Comparison of ENCODE assay signal across 1 cellular context in the genomic region with DNA sequence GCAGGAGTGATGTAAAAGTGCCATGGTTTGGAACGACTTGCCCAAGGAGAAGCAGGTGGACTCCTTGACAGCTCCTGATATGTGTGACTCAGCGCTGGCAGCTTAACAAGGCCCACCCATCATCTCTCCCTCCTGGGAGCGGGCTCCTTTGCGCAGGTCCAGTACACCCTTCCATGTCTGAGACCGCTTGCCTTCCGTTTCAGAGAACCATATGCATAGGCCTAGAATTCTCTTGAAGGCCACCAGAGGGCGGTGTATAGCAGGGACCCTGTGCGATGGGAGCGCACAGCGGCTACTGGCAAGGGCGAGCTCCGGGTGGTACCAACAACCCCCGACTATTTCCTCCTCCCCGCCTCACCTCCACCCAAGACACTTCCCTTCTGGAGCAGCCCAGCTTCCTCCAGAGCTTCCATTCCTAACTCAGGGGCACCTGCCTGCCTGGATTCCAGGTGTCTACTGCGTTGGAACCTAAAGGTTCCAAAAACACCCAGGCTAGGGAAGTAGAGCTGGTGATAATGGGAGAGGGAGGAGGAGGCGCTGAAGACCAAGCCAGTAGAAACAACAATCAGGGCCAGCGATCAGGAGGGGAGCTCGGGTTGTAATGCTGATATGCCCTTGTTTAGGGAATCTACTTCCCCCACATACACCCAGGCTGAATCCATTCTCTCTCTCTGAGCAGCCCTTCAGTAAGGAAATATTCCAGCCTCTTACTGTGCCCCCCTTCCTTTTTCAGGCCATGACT.
TF ChIP-seq lines count a peak whose summit lies in the region.

No MANE protein-coding gene starts in this region.

TF ChIP-seq in K562, 482 proteins besides CTCF, POLR2A, EP300 and RAD21 (continued from another document and continues in another):
- TF ChIP-seq, protein P1, sequence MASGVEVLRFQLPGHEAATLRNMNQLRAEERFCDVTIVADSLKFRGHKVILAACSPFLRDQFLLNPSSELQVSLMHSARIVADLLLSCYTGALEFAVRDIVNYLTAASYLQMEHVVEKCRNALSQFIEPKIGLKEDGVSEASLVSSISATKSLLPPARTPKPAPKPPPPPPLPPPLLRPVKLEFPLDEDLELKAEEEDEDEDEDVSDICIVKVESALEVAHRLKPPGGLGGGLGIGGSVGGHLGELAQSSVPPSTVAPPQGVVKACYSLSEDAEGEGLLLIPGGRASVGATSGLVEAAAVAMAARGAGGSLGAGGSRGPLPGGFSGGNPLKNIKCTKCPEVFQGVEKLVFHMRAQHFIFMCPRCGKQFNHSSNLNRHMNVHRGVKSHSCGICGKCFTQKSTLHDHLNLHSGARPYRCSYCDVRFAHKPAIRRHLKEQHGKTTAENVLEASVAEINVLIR (CRISPR knock-in tag; IDR thresholded peaks at IDR 0.05) = no peak
- TF ChIP-seq NRF1 (conservative IDR thresholded peaks at IDR 0.05 in 1 of 2, IDR thresholded peaks at IDR 0.05 in 1 of 2) (peak; percentile 90 to 92), PRMT5 (CRISPR knock-in tag; IDR thresholded peaks at IDR 0.05) (no peak), ZNF263 (CRISPR knock-in tag; IDR thresholded peaks at IDR 0.05; ENCODE audit: borderline replicate concordance) (peak; percentile 31; the same call in 1 of the 2 replicates), ZNF551 (CRISPR knock-in tag; IDR thresholded peaks at IDR 0.05) (no peak), EGR1 (conservative IDR thresholded peaks at IDR 0.05) (no peak), ZC3H11A (IDR thresholded peaks at IDR 0.05; ENCODE audit: low read depth, low read length) (no peak), KAT2B (IDR thresholded peaks at IDR 0.05; ENCODE audit: low read depth, low read length) (no peak), CBFB (CRISPR knock-in tag; IDR thresholded peaks at IDR 0.05) (0 out of 2 replicates have a peak, but pooled peaks have one; percentile 29), GTF2E2 (tag; IDR thresholded peaks at IDR 0.05) (no peak), CBX3 (IDR thresholded peaks at IDR 0.05; ENCODE audit: borderline replicate concordance in 1 of 2, low read length in 2 of 2) (0 out of 3 replicates have a peak, but pooled peaks of 1 of the 2 experiments have one; percentile 44), ZNF436 (CRISPR knock-in tag; IDR thresholded peaks at IDR 0.05) (no peak), KDM2B (CRISPR knock-in tag; IDR thresholded peaks at IDR 0.05) (peak; percentile 44; the same call in 1 of the 2 replicates), ZNF830 (CRISPR knock-in tag; IDR thresholded peaks at IDR 0.05) (no peak), HDGF (IDR thresholded peaks at IDR 0.05) (no peak), TARDBP (IDR thresholded peaks at IDR 0.05) (no peak; the same call in 1 of the 2 replicates), CHCHD3 (CRISPR knock-in tag; IDR thresholded peaks at IDR 0.05) (no peak), IRF2 (CRISPR knock-in tag; IDR thresholded peaks at IDR 0.05) (no peak)
- TF ChIP-seq, protein P2, sequence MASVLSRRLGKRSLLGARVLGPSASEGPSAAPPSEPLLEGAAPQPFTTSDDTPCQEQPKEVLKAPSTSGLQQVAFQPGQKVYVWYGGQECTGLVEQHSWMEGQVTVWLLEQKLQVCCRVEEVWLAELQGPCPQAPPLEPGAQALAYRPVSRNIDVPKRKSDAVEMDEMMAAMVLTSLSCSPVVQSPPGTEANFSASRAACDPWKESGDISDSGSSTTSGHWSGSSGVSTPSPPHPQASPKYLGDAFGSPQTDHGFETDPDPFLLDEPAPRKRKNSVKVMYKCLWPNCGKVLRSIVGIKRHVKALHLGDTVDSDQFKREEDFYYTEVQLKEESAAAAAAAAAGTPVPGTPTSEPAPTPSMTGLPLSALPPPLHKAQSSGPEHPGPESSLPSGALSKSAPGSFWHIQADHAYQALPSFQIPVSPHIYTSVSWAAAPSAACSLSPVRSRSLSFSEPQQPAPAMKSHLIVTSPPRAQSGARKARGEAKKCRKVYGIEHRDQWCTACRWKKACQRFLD (CRISPR knock-in tag; IDR thresholded peaks at IDR 0.05) = peak; percentile 85
- TF ChIP-seq, protein P3, sequence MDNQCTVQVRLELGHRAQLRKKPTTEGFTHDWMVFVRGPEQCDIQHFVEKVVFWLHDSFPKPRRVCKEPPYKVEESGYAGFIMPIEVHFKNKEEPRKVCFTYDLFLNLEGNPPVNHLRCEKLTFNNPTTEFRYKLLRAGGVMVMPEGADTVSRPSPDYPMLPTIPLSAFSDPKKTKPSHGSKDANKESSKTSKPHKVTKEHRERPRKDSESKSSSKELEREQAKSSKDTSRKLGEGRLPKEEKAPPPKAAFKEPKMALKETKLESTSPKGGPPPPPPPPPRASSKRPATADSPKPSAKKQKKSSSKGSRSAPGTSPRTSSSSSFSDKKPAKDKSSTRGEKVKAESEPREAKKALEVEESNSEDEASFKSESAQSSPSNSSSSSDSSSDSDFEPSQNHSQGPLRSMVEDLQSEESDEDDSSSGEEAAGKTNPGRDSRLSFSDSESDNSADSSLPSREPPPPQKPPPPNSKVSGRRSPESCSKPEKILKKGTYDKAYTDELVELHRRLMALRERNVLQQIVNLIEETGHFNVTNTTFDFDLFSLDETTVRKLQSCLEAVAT (IDR thresholded peaks at IDR 0.05) = 0 out of 4 replicates have a peak, but pooled peaks of 1 of the 2 experiments have one; percentile 39
- TF ChIP-seq, protein P4, sequence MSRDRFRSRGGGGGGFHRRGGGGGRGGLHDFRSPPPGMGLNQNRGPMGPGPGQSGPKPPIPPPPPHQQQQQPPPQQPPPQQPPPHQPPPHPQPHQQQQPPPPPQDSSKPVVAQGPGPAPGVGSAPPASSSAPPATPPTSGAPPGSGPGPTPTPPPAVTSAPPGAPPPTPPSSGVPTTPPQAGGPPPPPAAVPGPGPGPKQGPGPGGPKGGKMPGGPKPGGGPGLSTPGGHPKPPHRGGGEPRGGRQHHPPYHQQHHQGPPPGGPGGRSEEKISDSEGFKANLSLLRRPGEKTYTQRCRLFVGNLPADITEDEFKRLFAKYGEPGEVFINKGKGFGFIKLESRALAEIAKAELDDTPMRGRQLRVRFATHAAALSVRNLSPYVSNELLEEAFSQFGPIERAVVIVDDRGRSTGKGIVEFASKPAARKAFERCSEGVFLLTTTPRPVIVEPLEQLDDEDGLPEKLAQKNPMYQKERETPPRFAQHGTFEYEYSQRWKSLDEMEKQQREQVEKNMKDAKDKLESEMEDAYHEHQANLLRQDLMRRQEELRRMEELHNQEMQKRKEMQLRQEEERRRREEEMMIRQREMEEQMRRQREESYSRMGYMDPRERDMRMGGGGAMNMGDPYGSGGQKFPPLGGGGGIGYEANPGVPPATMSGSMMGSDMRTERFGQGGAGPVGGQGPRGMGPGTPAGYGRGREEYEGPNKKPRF (IDR thresholded peaks at IDR 0.05; ENCODE audit: low read depth, low read length) = no peak
- TF ChIP-seq, protein P5, sequence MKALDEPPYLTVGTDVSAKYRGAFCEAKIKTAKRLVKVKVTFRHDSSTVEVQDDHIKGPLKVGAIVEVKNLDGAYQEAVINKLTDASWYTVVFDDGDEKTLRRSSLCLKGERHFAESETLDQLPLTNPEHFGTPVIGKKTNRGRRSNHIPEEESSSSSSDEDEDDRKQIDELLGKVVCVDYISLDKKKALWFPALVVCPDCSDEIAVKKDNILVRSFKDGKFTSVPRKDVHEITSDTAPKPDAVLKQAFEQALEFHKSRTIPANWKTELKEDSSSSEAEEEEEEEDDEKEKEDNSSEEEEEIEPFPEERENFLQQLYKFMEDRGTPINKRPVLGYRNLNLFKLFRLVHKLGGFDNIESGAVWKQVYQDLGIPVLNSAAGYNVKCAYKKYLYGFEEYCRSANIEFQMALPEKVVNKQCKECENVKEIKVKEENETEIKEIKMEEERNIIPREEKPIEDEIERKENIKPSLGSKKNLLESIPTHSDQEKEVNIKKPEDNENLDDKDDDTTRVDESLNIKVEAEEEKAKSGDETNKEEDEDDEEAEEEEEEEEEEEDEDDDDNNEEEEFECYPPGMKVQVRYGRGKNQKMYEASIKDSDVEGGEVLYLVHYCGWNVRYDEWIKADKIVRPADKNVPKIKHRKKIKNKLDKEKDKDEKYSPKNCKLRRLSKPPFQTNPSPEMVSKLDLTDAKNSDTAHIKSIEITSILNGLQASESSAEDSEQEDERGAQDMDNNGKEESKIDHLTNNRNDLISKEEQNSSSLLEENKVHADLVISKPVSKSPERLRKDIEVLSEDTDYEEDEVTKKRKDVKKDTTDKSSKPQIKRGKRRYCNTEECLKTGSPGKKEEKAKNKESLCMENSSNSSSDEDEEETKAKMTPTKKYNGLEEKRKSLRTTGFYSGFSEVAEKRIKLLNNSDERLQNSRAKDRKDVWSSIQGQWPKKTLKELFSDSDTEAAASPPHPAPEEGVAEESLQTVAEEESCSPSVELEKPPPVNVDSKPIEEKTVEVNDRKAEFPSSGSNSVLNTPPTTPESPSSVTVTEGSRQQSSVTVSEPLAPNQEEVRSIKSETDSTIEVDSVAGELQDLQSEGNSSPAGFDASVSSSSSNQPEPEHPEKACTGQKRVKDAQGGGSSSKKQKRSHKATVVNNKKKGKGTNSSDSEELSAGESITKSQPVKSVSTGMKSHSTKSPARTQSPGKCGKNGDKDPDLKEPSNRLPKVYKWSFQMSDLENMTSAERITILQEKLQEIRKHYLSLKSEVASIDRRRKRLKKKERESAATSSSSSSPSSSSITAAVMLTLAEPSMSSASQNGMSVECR (CRISPR knock-in tag; IDR thresholded peaks at IDR 0.05) = no peak
- TF ChIP-seq, protein P6, sequence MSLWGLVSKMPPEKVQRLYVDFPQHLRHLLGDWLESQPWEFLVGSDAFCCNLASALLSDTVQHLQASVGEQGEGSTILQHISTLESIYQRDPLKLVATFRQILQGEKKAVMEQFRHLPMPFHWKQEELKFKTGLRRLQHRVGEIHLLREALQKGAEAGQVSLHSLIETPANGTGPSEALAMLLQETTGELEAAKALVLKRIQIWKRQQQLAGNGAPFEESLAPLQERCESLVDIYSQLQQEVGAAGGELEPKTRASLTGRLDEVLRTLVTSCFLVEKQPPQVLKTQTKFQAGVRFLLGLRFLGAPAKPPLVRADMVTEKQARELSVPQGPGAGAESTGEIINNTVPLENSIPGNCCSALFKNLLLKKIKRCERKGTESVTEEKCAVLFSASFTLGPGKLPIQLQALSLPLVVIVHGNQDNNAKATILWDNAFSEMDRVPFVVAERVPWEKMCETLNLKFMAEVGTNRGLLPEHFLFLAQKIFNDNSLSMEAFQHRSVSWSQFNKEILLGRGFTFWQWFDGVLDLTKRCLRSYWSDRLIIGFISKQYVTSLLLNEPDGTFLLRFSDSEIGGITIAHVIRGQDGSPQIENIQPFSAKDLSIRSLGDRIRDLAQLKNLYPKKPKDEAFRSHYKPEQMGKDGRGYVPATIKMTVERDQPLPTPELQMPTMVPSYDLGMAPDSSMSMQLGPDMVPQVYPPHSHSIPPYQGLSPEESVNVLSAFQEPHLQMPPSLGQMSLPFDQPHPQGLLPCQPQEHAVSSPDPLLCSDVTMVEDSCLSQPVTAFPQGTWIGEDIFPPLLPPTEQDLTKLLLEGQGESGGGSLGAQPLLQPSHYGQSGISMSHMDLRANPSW (CRISPR knock-in tag; IDR thresholded peaks at IDR 0.05) = no peak
- TF ChIP-seq, protein P7, sequence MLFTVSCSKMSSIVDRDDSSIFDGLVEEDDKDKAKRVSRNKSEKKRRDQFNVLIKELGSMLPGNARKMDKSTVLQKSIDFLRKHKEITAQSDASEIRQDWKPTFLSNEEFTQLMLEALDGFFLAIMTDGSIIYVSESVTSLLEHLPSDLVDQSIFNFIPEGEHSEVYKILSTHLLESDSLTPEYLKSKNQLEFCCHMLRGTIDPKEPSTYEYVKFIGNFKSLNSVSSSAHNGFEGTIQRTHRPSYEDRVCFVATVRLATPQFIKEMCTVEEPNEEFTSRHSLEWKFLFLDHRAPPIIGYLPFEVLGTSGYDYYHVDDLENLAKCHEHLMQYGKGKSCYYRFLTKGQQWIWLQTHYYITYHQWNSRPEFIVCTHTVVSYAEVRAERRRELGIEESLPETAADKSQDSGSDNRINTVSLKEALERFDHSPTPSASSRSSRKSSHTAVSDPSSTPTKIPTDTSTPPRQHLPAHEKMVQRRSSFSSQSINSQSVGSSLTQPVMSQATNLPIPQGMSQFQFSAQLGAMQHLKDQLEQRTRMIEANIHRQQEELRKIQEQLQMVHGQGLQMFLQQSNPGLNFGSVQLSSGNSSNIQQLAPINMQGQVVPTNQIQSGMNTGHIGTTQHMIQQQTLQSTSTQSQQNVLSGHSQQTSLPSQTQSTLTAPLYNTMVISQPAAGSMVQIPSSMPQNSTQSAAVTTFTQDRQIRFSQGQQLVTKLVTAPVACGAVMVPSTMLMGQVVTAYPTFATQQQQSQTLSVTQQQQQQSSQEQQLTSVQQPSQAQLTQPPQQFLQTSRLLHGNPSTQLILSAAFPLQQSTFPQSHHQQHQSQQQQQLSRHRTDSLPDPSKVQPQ (CRISPR knock-in tag; IDR thresholded peaks at IDR 0.05; ENCODE audit: borderline replicate concordance) = no peak
- TF ChIP-seq, protein P8, sequence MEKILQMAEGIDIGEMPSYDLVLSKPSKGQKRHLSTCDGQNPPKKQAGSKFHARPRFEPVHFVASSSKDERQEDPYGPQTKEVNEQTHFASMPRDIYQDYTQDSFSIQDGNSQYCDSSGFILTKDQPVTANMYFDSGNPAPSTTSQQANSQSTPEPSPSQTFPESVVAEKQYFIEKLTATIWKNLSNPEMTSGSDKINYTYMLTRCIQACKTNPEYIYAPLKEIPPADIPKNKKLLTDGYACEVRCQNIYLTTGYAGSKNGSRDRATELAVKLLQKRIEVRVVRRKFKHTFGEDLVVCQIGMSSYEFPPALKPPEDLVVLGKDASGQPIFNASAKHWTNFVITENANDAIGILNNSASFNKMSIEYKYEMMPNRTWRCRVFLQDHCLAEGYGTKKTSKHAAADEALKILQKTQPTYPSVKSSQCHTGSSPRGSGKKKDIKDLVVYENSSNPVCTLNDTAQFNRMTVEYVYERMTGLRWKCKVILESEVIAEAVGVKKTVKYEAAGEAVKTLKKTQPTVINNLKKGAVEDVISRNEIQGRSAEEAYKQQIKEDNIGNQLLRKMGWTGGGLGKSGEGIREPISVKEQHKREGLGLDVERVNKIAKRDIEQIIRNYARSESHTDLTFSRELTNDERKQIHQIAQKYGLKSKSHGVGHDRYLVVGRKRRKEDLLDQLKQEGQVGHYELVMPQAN (IDR thresholded peaks at IDR 0.05; ENCODE audit: borderline replicate concordance) = no peak
- TF ChIP-seq, protein P9, sequence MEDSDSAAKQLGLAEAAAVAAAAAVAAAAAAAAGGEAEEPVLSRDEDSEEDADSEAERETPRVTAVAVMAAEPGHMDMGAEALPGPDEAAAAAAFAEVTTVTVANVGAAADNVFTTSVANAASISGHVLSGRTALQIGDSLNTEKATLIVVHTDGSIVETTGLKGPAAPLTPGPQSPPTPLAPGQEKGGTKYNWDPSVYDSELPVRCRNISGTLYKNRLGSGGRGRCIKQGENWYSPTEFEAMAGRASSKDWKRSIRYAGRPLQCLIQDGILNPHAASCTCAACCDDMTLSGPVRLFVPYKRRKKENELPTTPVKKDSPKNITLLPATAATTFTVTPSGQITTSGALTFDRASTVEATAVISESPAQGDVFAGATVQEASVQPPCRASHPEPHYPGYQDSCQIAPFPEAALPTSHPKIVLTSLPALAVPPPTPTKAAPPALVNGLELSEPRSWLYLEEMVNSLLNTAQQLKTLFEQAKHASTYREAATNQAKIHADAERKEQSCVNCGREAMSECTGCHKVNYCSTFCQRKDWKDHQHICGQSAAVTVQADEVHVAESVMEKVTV (CRISPR knock-in tag; IDR thresholded peaks at IDR 0.05) = peak; percentile 71
- TF ChIP-seq, protein P10, sequence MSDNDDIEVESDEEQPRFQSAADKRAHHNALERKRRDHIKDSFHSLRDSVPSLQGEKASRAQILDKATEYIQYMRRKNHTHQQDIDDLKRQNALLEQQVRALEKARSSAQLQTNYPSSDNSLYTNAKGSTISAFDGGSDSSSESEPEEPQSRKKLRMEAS (CRISPR knock-in tag; IDR thresholded peaks at IDR 0.05) = peak; percentile 65
